17 cellular contexts compared by ENCODE assay signal in genomic region chr1:39839651-39840050, GRCh38. TPM values are rescaled to one million over a fixed set of nuclear protein-coding genes. Genes with fewer than 3 reads are reported as not detected.
DNase-seq lines count a peak whose midpoint lies in the region; ATAC-seq and TF ChIP-seq lines count a peak whose summit lies in the region.
"Had no signal": no experiment of that assay in that cellular context is flagged by ENCODE, and none has a peak within 500 bp of the region (broad histone marks: within the 10 kb centered on the region; RNA-seq: fewer than 3 reads in every experiment).

No MANE protein-coding gene starts in this region.

- H3K4me3 Mint-ChIP-seq in endothelial cell (ENCODE audit: unreplicated experiment): no peak overlapping the region
- H3K4me3 Mint-ChIP-seq: B cell; CD8-positive, alpha-beta T cell; HFFc6 had no signal

- TF ChIP-seq CTCF in endothelial cell (IDR thresholded peaks at IDR 0.05; ENCODE audit: unreplicated experiment): no peak
- no peak for TF ChIP-seq CTCF in esophagus squamous epithelium (IDR thresholded peaks at IDR 0.05)
- no peak for TF ChIP-seq CTCF in heart left ventricle (IDR thresholded peaks at IDR 0.05)
- TF ChIP-seq CTCF in transverse colon (IDR thresholded peaks at IDR 0.05): no peak

- no peak overlapping the region for H2BK120ac ChIP-seq in trophoblast cell (ENCODE audit: insufficient read depth, low read length, poor library complexity)

- H3K36me3 ChIP-seq in esophagus squamous epithelium: peaks cover 0 to 72% (median 4%) of the 10 kb centered on the region in 3 donors
- H3K36me3 ChIP-seq in trophoblast cell (ENCODE audit: control insufficient read depth in 1 of 2, insufficient read depth in 2 of 2, low read length in 2 of 2): peaks cover 3 to 14% of the 10 kb centered on the region in 2 experiments
- H3K36me3 ChIP-seq in urinary bladder (ENCODE audit: insufficient read depth): peaks cover 2% of the 10 kb centered on the region
- peaks cover 3 to 76% (median 59%) of the 10 kb centered on the region in 9 donors for H3K36me3 ChIP-seq in heart left ventricle
- peaks cover 0 to 15% (median 4%) of the 10 kb centered on the region in 4 donors for H3K36me3 ChIP-seq in transverse colon

- H3K79me1 ChIP-seq in trophoblast cell (ENCODE audit: low read length): no peaks in the 10 kb centered on the region

- WGBS in esophagus squamous epithelium, 2 donors: 52 to 54% methylated on average over 3 of the region's 3 CpGs
- no CpG with 5 or more reads among the region's 3 CpGs for WGBS in trophoblast cell (ENCODE audit: extremely low coverage, insufficient coverage, insufficient read length)
- WGBS in urinary bladder: 90% methylated on average over 3 of the region's 3 CpGs
- 95 to 98% (median 96%) methylated on average over 3 of the region's 3 CpGs for WGBS in heart left ventricle, 4 donors
- WGBS in transverse colon (ENCODE audit: low coverage in 1 of 2), 2 donors: 93 to 95% methylated on average over 3 of the region's 3 CpGs

- H3K4me2 ChIP-seq in trophoblast cell (ENCODE audit: low read length): no peak overlapping the region
- H3K4me2 ChIP-seq: BLaER1 treated with 17β-estradiol and CSF1 and Interleukin-3, amounts not matched to agents 10 nM and 100 nM had no signal

- no peak overlapping the region for H3K14ac ChIP-seq in trophoblast cell (ENCODE audit: low read length)

- no peak overlapping the region for H4K8ac ChIP-seq in trophoblast cell (ENCODE audit: low read depth, low read length)

- no peaks in the 10 kb centered on the region for H3K27me3 ChIP-seq in esophagus squamous epithelium
- H3K27me3 ChIP-seq in trophoblast cell (ENCODE audit: insufficient read depth, low read length): no peaks in the 10 kb centered on the region
- H3K27me3 ChIP-seq in heart left ventricle: no peaks in the 10 kb centered on the region
- H3K27me3 ChIP-seq in transverse colon: no peaks in the 10 kb centered on the region
- H3K27me3 ChIP-seq: BLaER1 treated with 17β-estradiol and CSF1 and Interleukin-3, amounts not matched to agents 10 nM and 100 nM had no signal

- no peak overlapping the region for H4K12ac ChIP-seq in trophoblast cell (ENCODE audit: low read depth, low read length)

- H3K9me3 ChIP-seq in esophagus squamous epithelium (no peaks in the 10 kb centered on the region), trophoblast cell (ENCODE audit: insufficient read depth, low read depth, low read length) (no peaks in the 10 kb centered on the region), heart left ventricle (no peaks in the 10 kb centered on the region), transverse colon (no peaks in the 10 kb centered on the region)
- H3K9me3 ChIP-seq: BLaER1 treated with 17β-estradiol and CSF1 and Interleukin-3, amounts not matched to agents 10 nM and 100 nM had no signal

- H3K4me3 ChIP-seq in esophagus squamous epithelium: peak overlapping the region in 2 of 4 donors; percentile 1 to 25
- H3K4me3 ChIP-seq in trophoblast cell (ENCODE audit: low read depth, low read length): no peak overlapping the region
- H3K4me3 ChIP-seq in urinary bladder (ENCODE audit: low read depth, low read length): no peak overlapping the region
- H3K4me3 ChIP-seq in heart left ventricle: no peak overlapping the region
- no peak overlapping the region for H3K4me3 ChIP-seq in transverse colon
- H3K4me3 ChIP-seq: BLaER1 treated with 17β-estradiol and CSF1 and Interleukin-3, amounts not matched to agents 10 nM and 100 nM had no signal

- H3K27ac Mint-ChIP-seq in endothelial cell (ENCODE audit: unreplicated experiment): peak overlapping the region; percentile 20
- H3K27ac Mint-ChIP-seq: B cell; CD8-positive, alpha-beta T cell; HFFc6 had no signal

- no peak overlapping the region for H3K9ac ChIP-seq in trophoblast cell (ENCODE audit: low read length)
- H3K9ac ChIP-seq: BLaER1 treated with 17β-estradiol and CSF1 and Interleukin-3, amounts not matched to agents 10 nM and 100 nM had no signal

- ATAC-seq in heart left ventricle: no peak
- ATAC-seq: CD8-positive, alpha-beta T cell; HCT116 had no signal

- H2AFZ ChIP-seq in trophoblast cell (ENCODE audit: insufficient read depth, low read length, poor library complexity): no peak overlapping the region

- no peak overlapping the region for H3K4ac ChIP-seq in trophoblast cell (ENCODE audit: low read depth, low read length)

- TF ChIP-seq POLR2A in esophagus squamous epithelium (IDR thresholded peaks at IDR 0.05): no peak
- TF ChIP-seq POLR2A in heart left ventricle (IDR thresholded peaks at IDR 0.05): no peak
- TF ChIP-seq POLR2A in transverse colon (IDR thresholded peaks at IDR 0.05): no peak

- no peak overlapping the region for H2BK12ac ChIP-seq in trophoblast cell (ENCODE audit: low read length)

- H4K91ac ChIP-seq in trophoblast cell (ENCODE audit: low read depth, low read length): peak overlapping the region; percentile 7

- in situ Hi-C loops in transverse colon (cut with MboI; ENCODE audit: low pct_ligation_motif_present in 1 of 4, low pct_unique_long_range_greater_than_20kb in 1 of 4, low sequenced_read_pairs in 3 of 4): no loop called here

- peaks cover 13% of the 10 kb centered on the region for H3K36me3 Mint-ChIP-seq in endothelial cell (ENCODE audit: low read depth, unreplicated experiment)

- no peak overlapping the region for H3K18ac ChIP-seq in trophoblast cell (ENCODE audit: low read length)

- peaks cover 1% of the 10 kb centered on the region for H3K27me3 Mint-ChIP-seq in endothelial cell (ENCODE audit: unreplicated experiment)
- H3K27me3 Mint-ChIP-seq: B cell had no signal

- H2AK5ac ChIP-seq in trophoblast cell (ENCODE audit: low read length): no peak overlapping the region

- DNase-seq in endothelial cell (ENCODE audit: low spot score): no peak
- DNase-seq in esophagus squamous epithelium (lab: John Stamatoyannopoulos, UW): no peak
- peak in 1 of 2 donors; percentile 90 for DNase-seq in trophoblast cell
- DNase-seq in heart left ventricle: no peak
- no peak for DNase-seq in transverse colon
- DNase-seq in NCI-H2227 (lab: John Stamatoyannopoulos, UW; ENCODE audit: unreplicated experiment): no peak
- DNase-seq: Calu3; CD8-positive, alpha-beta T cell; DMS79 treated with DMSO at 0.1 percent for 48 hours; GF-D8; GOT3; H7; HFFc6 had no signal

- H3K27ac ChIP-seq in esophagus squamous epithelium (peak overlapping the region; percentile 29 to 82 (median 69)), trophoblast cell (ENCODE audit: low read depth, low read length) (no peak overlapping the region), urinary bladder (ENCODE audit: low read depth) (peak overlapping the region; percentile 65), heart left ventricle (no peak overlapping the region), transverse colon (no peak overlapping the region)
- H3K27ac ChIP-seq: BLaER1 treated with 17β-estradiol and CSF1 and Interleukin-3, amounts not matched to agents 10 nM and 100 nM had no signal

- intact Hi-C loops in esophagus squamous epithelium (cut with DNase I) (loop anchor here (10.0 kb wide), 1 partner anchor 55 kb away; no protein-coding TSS in a partner anchor), heart left ventricle (cut with DNase I) (loop anchor here in 1 of 10 donors (5.0 kb wide), 1 partner anchor 48 kb away; no protein-coding TSS in a partner anchor), transverse colon (cut with DNase I; ENCODE audit: low total_unique reads) (no loop called here)

- H3K4me1 ChIP-seq in esophagus squamous epithelium (peaks cover 0 to 95% (median 5%) of the 10 kb centered on the region in 3 donors), trophoblast cell (ENCODE audit: control insufficient read depth in 1 of 2, insufficient read depth in 2 of 2, low read length in 2 of 2) (peaks cover 0 to 5% of the 10 kb centered on the region in 2 experiments), urinary bladder (ENCODE audit: insufficient read depth) (no peaks in the 10 kb centered on the region), heart left ventricle (peaks cover 0 to 24% (median 0%) of the 10 kb centered on the region in 12 donors), transverse colon (peaks cover 0 to 14% (median 1%) of the 10 kb centered on the region in 4 donors)

- no peaks in the 10 kb centered on the region for H3K79me2 ChIP-seq in trophoblast cell (ENCODE audit: control insufficient read depth, insufficient read depth, low read length, poor library complexity)

- no peaks in the 10 kb centered on the region for H3K9me3 Mint-ChIP-seq in endothelial cell (ENCODE audit: unreplicated experiment)
- H3K9me3 Mint-ChIP-seq: CD8-positive, alpha-beta T cell; HFFc6 had no signal

- TF ChIP-seq EP300 in transverse colon (IDR thresholded peaks at IDR 0.05; ENCODE audit: low read depth): no peak

- peaks cover 34% of the 10 kb centered on the region for H3K4me1 Mint-ChIP-seq in endothelial cell (ENCODE audit: unreplicated experiment)

- no peak overlapping the region for H3K23ac ChIP-seq in trophoblast cell (ENCODE audit: low read length)

- no peak overlapping the region for H2BK5ac ChIP-seq in trophoblast cell (ENCODE audit: low read depth, low read length, poor library complexity)

RNA-seq across cellular contexts. Expression of gene TRIT1, which starts 43.7 kb away (rescaled TPM):
- total RNA-seq in endothelial cell (ENCODE audit: unreplicated experiment) (16.1 TPM), esophagus squamous epithelium (10 to 100 TPM; 13.2 to 20.8 (median 16.8) TPM), urinary bladder (45.4 TPM), heart left ventricle (10 to 100 TPM; 15.0 to 19.0 (median 17.2) TPM), transverse colon (10 to 100 TPM; 16.8 to 35.4 (median 19.2) TPM)
- polyA plus RNA-seq in trophoblast cell (2013): 15.3 and 15.4 TPM in 2 replicates
- polyA plus RNA-seq in urinary bladder (14.5 TPM), heart left ventricle (10 to 100 TPM; 13.6 to 14.0 TPM)

RNA-seq across cellular contexts. Expression of gene BMP8B, which starts 51.0 kb away (rescaled TPM):
- total RNA-seq in endothelial cell (ENCODE audit: unreplicated experiment): 0.10 TPM
- under 1 TPM; 0.18 to 0.83 (median 0.55) TPM for total RNA-seq in esophagus squamous epithelium
- 0.01 TPM in 2 replicates for polyA plus RNA-seq in trophoblast cell (2013)
- total RNA-seq in urinary bladder: 1.6 TPM
- polyA plus RNA-seq in urinary bladder: 1.5 TPM
- under 1 TPM; 0.19 to 0.68 (median 0.53) TPM for total RNA-seq in heart left ventricle
- under 1 TPM; 0.08 to 0.19 TPM for polyA plus RNA-seq in heart left ventricle
- 10 to 100 TPM in 3 of 4 donors, 1 to 10 TPM in 1; 1.2 to 27.2 (median 17.4) TPM for total RNA-seq in transverse colon
- total RNA-seq: HFFc6 had no signal

Comparison
In these comparisons a context has a peak if more than half of its experiments do, and no peak if none do; other contexts are left out.
1. H3K27ac ChIP-seq: peak in esophagus squamous epithelium (4 of 4) and urinary bladder (single experiment); none in trophoblast cell (single experiment), heart left ventricle (0 of 12) and transverse colon (0 of 4).